Comparison of ENCODE assay signal across 1 cellular context in genomic region chr13:106596287-106596937, GRCh38.
TF ChIP-seq lines count a peak whose summit lies in the region.

No MANE protein-coding gene starts in this region.

TF ChIP-seq in HepG2, 621 proteins besides CTCF, POLR2A, EP300 and RAD21 (continued from another document):
- TF ChIP-seq ZNF142 (CRISPR knock-in tag; IDR thresholded peaks at IDR 0.05) (no peak), FOXP4 (CRISPR knock-in tag; IDR thresholded peaks at IDR 0.05) (no peak), SRY (CRISPR knock-in tag; IDR thresholded peaks at IDR 0.05) (no peak), ZMYM3 (CRISPR knock-in tag; IDR thresholded peaks at IDR 0.05) (no peak), CREB1 (IDR thresholded peaks at IDR 0.05) (no peak), CREB1 (CRISPR knock-in tag; IDR thresholded peaks at IDR 0.05) (no peak), SNAI1 (CRISPR knock-in tag; IDR thresholded peaks at IDR 0.05; ENCODE audit: borderline replicate concordance) (no peak), MYPOP (CRISPR knock-in tag; IDR thresholded peaks at IDR 0.05) (no peak), ZNF275 (CRISPR knock-in tag; IDR thresholded peaks at IDR 0.05; ENCODE audit: borderline replicate concordance) (no peak), SMAD9 (CRISPR knock-in tag; IDR thresholded peaks at IDR 0.05) (no peak), ZNF343 (CRISPR knock-in tag; IDR thresholded peaks at IDR 0.05) (no peak), MED1 (CRISPR knock-in tag; IDR thresholded peaks at IDR 0.05) (no peak), RFX5 (IDR thresholded peaks at IDR 0.05; ENCODE audit: low read depth, low read length) (no peak), ZNF12 (CRISPR knock-in tag; IDR thresholded peaks at IDR 0.05) (no peak), SIN3B (IDR thresholded peaks at IDR 0.05; ENCODE audit: low read length) (no peak), ZNF430 (CRISPR knock-in tag; IDR thresholded peaks at IDR 0.05) (no peak)
- TF ChIP-seq, protein P1, sequence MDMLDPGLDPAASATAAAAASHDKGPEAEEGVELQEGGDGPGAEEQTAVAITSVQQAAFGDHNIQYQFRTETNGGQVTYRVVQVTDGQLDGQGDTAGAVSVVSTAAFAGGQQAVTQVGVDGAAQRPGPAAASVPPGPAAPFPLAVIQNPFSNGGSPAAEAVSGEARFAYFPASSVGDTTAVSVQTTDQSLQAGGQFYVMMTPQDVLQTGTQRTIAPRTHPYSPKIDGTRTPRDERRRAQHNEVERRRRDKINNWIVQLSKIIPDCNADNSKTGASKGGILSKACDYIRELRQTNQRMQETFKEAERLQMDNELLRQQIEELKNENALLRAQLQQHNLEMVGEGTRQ (IDR thresholded peaks at IDR 0.05; ENCODE audit: low read depth, low read length) = no peak
- TF ChIP-seq, protein P1 (CRISPR knock-in tag; IDR thresholded peaks at IDR 0.05; ENCODE audit: borderline replicate concordance) = no peak
TF ChIP-seq in HepG2: peak in this region for 0.
